Comparison of ENCODE assay signal across 18 cellular contexts in the genomic region with DNA sequence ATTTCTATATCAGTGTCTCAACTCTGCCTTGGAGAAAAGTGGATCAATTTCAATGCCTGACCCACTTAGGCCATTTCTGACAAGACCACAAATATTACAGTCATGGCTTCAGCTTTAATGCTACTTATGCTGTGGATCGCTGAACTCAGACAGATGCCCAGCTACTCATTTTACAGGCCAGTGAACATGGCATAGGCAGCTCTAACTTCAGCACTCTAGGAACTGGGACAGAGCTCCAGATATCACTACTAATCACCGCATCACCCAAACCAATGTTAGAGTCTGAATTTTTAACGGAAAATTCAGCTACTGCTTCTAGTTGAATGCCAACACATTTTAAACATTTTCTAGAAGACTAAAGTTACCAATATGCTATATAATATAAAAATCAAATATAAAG.
"Had no signal": no experiment of that assay in that cellular context is flagged by ENCODE, and none has a peak within 500 bp of the region (broad histone marks: within the 10 kb centered on the region; RNA-seq: fewer than 3 reads in every experiment).

No MANE protein-coding gene starts in this region.

- DNase-seq: occipital lobe; ovary; psoas muscle; right cardiac atrium; right lobe of liver; sigmoid colon; small intestine; stimulated activated CD4-positive, alpha-beta T cell treated with anti-CD3 and anti-CD28 coated beads, Interleukin-15, amount 100 ng/mL, for 24 hours; stimulated activated CD4-positive, alpha-beta T cell treated with anti-CD3 and anti-CD28 coated beads, Interleukin-2, amount 100 ng/mL, for 24 hours; stimulated activated CD4-positive, alpha-beta T cell treated with anti-CD3 and anti-CD28 coated beads, Interleukin-2, amount 100 ng/mL, for 48 hours; stimulated activated CD4-positive, alpha-beta T cell treated with anti-CD3 and anti-CD28 coated beads, Interleukin-4, amount 100 ng/mL, for 24 hours; stimulated activated naive B cell treated with anti-CD40 and anti-IgM and Interleukin-4, amounts not matched to agents 10 μg/mL and 1 μg/mL and 100 μg/mL, for 72 hours; stimulated activated naive CD4-positive, alpha-beta T cell treated with Interleukin-2 at 50 U/mL for 16 hours; stomach; thyroid gland; trophoblast cell; upper lobe of left lung had no signal

- ATAC-seq: psoas muscle; right cardiac atrium; right lobe of liver; stimulated activated effector memory CD8-positive, alpha-beta T cell treated with anti-CD3 and anti-CD28 coated beads, Interleukin-12 subunit alpha, Interleukin-12 subunit beta, amount 100 ng/mL, for 72 hours; stimulated activated naive B cell treated with anti-CD40 and anti-IgM and Interleukin-4, amounts not matched to agents 10 μg/mL and 1 μg/mL and 100 μg/mL, for 72 hours had no signal
